Comparison of ENCODE assay signal across 10 cellular contexts in the genomic region with DNA sequence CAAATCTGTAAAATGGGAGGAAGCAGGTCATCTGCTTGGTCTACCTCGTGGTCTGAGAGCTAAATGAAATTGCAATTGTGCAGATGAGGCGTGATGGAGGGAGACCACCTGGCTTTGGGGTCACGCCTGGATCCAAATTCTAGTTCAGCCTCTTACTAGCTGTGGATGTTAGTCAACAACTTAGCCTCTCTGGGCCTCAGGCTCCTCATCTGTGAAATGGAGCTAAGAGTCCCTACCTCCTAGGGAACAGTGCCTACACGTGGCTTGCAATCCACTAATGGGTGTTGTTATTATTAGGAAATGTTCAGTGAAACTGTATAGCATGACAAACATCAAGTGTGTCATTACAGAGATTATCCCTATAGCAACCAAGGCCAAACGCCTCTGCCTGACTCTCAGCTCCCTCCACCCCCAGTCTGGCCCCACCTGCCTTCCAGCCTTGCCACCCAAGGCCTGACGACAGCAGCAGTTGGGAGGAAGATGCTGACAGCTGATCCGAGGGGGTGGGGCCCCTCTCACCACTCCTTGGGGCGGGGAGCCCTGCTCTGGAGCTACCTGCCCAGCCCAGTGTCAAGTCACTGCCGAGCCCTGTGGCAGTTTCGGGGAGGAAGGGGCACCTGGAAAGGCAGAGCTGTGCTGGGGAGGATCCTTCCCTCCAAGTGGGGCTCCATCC. TPM values are rescaled to one million over a fixed set of nuclear protein-coding genes. Genes with fewer than 3 reads are reported as not detected.
DNase-seq lines count a peak whose midpoint lies in the region; ATAC-seq and TF ChIP-seq lines count a peak whose summit lies in the region.
"Had no signal": no experiment of that assay in that cellular context is flagged by ENCODE, and none has a peak within 500 bp of the region (broad histone marks: within the 10 kb centered on the region; RNA-seq: fewer than 3 reads in every experiment).

No MANE protein-coding gene starts in this region.

- peak overlapping the region in 1 of 2 donors; percentile 8 for H3K4me3 ChIP-seq in mucosa of rectum (ENCODE audit: low read length in 2 of 2)
- H3K4me3 ChIP-seq in tibial nerve, result no peak overlapping the region

- H3K4me1 ChIP-seq in mucosa of rectum (ENCODE audit: control insufficient read depth in 2 of 2, insufficient read depth in 2 of 2, low read length in 2 of 2) (peaks cover 24 to 28% of the 10 kb centered on the region in 2 donors), tibial nerve (peaks cover 0 to 28% (median 17%) of the 10 kb centered on the region in 4 donors)

- no peak overlapping the region for H3K9ac ChIP-seq in mucosa of rectum (ENCODE audit: low read depth in 1 of 2, low read length in 2 of 2)

- no peaks in the 10 kb centered on the region for H3K36me3 Mint-ChIP-seq in activated CD4-positive, alpha-beta T cell treated with anti-CD3 and anti-CD28 coated beads, Interleukin-2, amount 10 ng/mL, durations not matched to agents 7 days and 5 days (ENCODE audit: low read depth)
- H3K36me3 Mint-ChIP-seq in chondrocyte (ENCODE audit: low read depth), result no peaks in the 10 kb centered on the region
- H3K36me3 Mint-ChIP-seq: CD4-positive, CD25-positive, alpha-beta regulatory T cell had no signal

- no peak for TF ChIP-seq POLR2A in tibial nerve (IDR thresholded peaks at IDR 0.05)

- no peaks in the 10 kb centered on the region for H3K9me3 Mint-ChIP-seq in activated CD4-positive, alpha-beta T cell treated with anti-CD3 and anti-CD28 coated beads, Interleukin-2, amount 10 ng/mL, durations not matched to agents 7 days and 5 days
- no peaks in the 10 kb centered on the region for H3K9me3 Mint-ChIP-seq in chondrocyte (ENCODE audit: low read depth)
- H3K9me3 Mint-ChIP-seq: CD4-positive, CD25-positive, alpha-beta regulatory T cell had no signal

- H3K9me3 ChIP-seq in mucosa of rectum (ENCODE audit: control insufficient read depth in 2 of 2, low read length in 2 of 2) (no peaks in the 10 kb centered on the region), tibial nerve (no peaks in the 10 kb centered on the region)

- peak; percentile 63 for DNase-seq in activated CD4-positive, alpha-beta T cell treated with anti-CD3 and anti-CD28 coated beads for 48 hours
- no peak for DNase-seq in activated CD4-positive, alpha-beta T cell treated with anti-CD3 and anti-CD28 coated beads, Interleukin-2, amount 10 ng/mL, durations not matched to agents 7 days and 5 days
- DNase-seq in NCI-H526 treated with DMSO at 0.1 percent for 48 hours (lab: John Stamatoyannopoulos, UW), result peak; percentile 39
- no peak for DNase-seq in chondrocyte (ENCODE audit: low spot score)
- DNase-seq in Ammon's horn (ENCODE audit: low spot score), result no peak
- no peak for DNase-seq in tibial nerve (ENCODE audit: low spot score in 2 of 2)
- DNase-seq: CD4-positive, CD25-positive, alpha-beta regulatory T cell had no signal

- no peak overlapping the region for H3K4me3 Mint-ChIP-seq in activated CD4-positive, alpha-beta T cell treated with anti-CD3 and anti-CD28 coated beads, Interleukin-2, amount 10 ng/mL, durations not matched to agents 7 days and 5 days
- H3K4me3 Mint-ChIP-seq in chondrocyte (ENCODE audit: unreplicated experiment), result no peak overlapping the region

- H3K27me3 ChIP-seq in mucosa of rectum (ENCODE audit: control insufficient read depth in 2 of 2, insufficient read depth in 2 of 2, low read length in 2 of 2), result peaks cover 4% of the 10 kb centered on the region in 2 donors
- H3K27me3 ChIP-seq in tibial nerve, result peaks cover 0 to 17% of the 10 kb centered on the region in 2 donors

- CTCF ChIA-PET in activated CD4-positive, alpha-beta T cell treated with anti-CD3 and anti-CD28 coated beads, Interleukin-2, amount 10 ng/mL, durations not matched to agents 7 days and 5 days (lab: Charles Lee), result interaction anchor here (0.6 to 3.2 kb wide), 7 partner anchors 8 to 327 kb away, joined by 3 to 11 read pairs (median 4); no protein-coding TSS in a partner anchor

- H3K27ac ChIP-seq in mucosa of rectum (ENCODE audit: low read depth in 2 of 2, low read length in 2 of 2) (peak overlapping the region; percentile 32 to 63), tibial nerve (no peak overlapping the region)

- WGBS in tibial nerve, 2 donors, result 79% methylated on average over 10 of the region's 10 CpGs

- H3K4me1 Mint-ChIP-seq in activated CD4-positive, alpha-beta T cell treated with anti-CD3 and anti-CD28 coated beads, Interleukin-2, amount 10 ng/mL, durations not matched to agents 7 days and 5 days, result peaks cover 12% of the 10 kb centered on the region
- H3K4me1 Mint-ChIP-seq in chondrocyte (ENCODE audit: low read depth), result peaks cover 31% of the 10 kb centered on the region

- TF ChIP-seq EP300 in tibial nerve (IDR thresholded peaks at IDR 0.05), result no peak

- no peak for TF ChIP-seq CTCF in chondrocyte (IDR thresholded peaks at IDR 0.05)
- no peak for TF ChIP-seq CTCF in tibial nerve (IDR thresholded peaks at IDR 0.05)

- no peak overlapping the region for H3K27ac Mint-ChIP-seq in activated CD4-positive, alpha-beta T cell treated with anti-CD3 and anti-CD28 coated beads, Interleukin-2, amount 10 ng/mL, durations not matched to agents 7 days and 5 days
- H3K27ac Mint-ChIP-seq in chondrocyte (ENCODE audit: unreplicated experiment), result peak overlapping the region; percentile 84
- H3K27ac Mint-ChIP-seq: CD4-positive, CD25-positive, alpha-beta regulatory T cell had no signal

- ATAC-seq in HG02973 (IDR thresholded peaks at IDR 0.05; ENCODE audit: unreplicated experiment), result no peak

- POLR2A ChIA-PET in activated CD4-positive, alpha-beta T cell treated with anti-CD3 and anti-CD28 coated beads, Interleukin-2, amount 10 ng/mL, durations not matched to agents 7 days and 5 days (lab: Charles Lee), result no interaction called here

- peaks cover 10% of the 10 kb centered on the region for H3K27me3 Mint-ChIP-seq in activated CD4-positive, alpha-beta T cell treated with anti-CD3 and anti-CD28 coated beads, Interleukin-2, amount 10 ng/mL, durations not matched to agents 7 days and 5 days
- H3K27me3 Mint-ChIP-seq in chondrocyte (ENCODE audit: low read depth), result no peaks in the 10 kb centered on the region

- H3K36me3 ChIP-seq in mucosa of rectum (ENCODE audit: control insufficient read depth in 2 of 2, insufficient read depth in 2 of 2, low read length in 2 of 2) (no peaks in the 10 kb centered on the region), tibial nerve (no peaks in the 10 kb centered on the region)

RNA-seq across cellular contexts. Expression of a gene that starts 1.7 kb away (rescaled TPM):
- under 1 TPM in 1 of 2 experiments, not detected in 1; 0.35 TPM for total RNA-seq in activated CD4-positive, alpha-beta T cell treated with anti-CD3 and anti-CD28 coated beads, Interleukin-2, amount 10 ng/mL, durations not matched to agents 7 days and 5 days
- 17.4 to 26.5 TPM (median 26.0 TPM) in 3 replicates for total RNA-seq in chondrocyte
- total RNA-seq in tibial nerve, result 10 to 100 TPM; 15.9 to 30.8 (median 24.4) TPM
- total RNA-seq: CD4-positive, CD25-positive, alpha-beta regulatory T cell; SK-MEL-5 had no signal

RNA-seq across cellular contexts. Expression of a gene that starts 32.1 kb away (rescaled TPM):
- total RNA-seq in activated CD4-positive, alpha-beta T cell treated with anti-CD3 and anti-CD28 coated beads, Interleukin-2, amount 10 ng/mL, durations not matched to agents 7 days and 5 days, result not detected
- total RNA-seq in chondrocyte (7.2 to 15.3 TPM (median 7.2 TPM) in 3 replicates), tibial nerve (1 to 10 TPM in 1 of 4 donors, under 1 TPM in 2, not detected in 1; 0.20 to 2.4 (median 0.66) TPM)
- total RNA-seq: CD4-positive, CD25-positive, alpha-beta regulatory T cell; SK-MEL-5 had no signal

Comparison
In these comparisons a context has a peak if more than half of its experiments do, and no peak if none do; other contexts are left out.
1. DNase-seq: peak in activated CD4-positive, alpha-beta T cell treated with anti-CD3 and anti-CD28 coated beads for 48 hours (single experiment) and NCI-H526 treated with DMSO at 0.1 percent for 48 hours (single experiment); none in activated CD4-positive, alpha-beta T cell treated with anti-CD3 and anti-CD28 coated beads, Interleukin-2, amount 10 ng/mL, durations not matched to agents 7 days and 5 days (single experiment), chondrocyte (single experiment), Ammon's horn (single experiment) and tibial nerve (0 of 2).
2. H3K27ac ChIP-seq: peak in mucosa of rectum (2 of 2); none in tibial nerve (0 of 4).
3. RNA of a gene that starts 1.7 kb away (total RNA-seq): 17.4 to 26.5 TPM in chondrocyte and 15.9 to 30.8 TPM in tibial nerve; 0.35 TPM in activated CD4-positive, alpha-beta T cell treated with anti-CD3 and anti-CD28 coated beads, Interleukin-2, amount 10 ng/mL, durations not matched to agents 7 days and 5 days; every median in the first group is over 10 times any median in the second.